ENCODE assay signal across 17 cellular contexts in the genomic region with DNA sequence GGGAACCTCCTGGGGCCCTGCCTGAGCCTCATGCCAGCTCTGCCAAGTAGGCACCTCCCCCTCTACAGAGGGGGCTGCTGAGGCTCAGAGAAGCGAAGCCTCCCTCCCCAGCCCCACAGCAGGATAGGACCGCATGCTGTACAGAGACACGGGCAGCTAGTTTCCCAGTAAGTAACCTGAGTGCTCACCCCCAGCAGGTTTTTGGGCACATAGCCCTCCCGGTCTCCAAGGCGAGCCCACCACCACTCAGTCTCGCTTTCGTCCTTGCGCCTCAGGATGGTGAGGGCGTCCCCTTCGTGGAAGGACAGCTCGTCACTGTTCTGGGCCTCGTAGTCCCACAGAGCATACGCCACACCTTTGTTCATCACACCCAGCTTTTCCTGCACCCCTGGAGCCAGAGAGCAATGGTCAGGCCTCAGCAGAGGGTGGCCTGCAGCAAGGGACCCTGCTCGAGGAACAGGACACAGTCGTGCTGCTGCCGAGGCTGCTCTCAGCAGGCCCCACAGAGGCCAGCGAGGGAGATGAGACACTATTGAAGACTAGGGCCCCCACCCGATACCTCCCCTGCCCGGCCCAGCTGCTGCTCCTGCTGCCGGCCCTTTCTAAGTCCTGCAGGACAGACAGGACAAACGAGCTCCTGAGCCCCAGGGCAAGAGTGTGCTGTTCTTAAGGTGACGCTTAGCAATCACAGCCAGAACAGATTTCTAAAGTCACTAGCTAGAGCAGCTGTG. TPM values are rescaled to one million over a fixed set of nuclear protein-coding genes. Genes with fewer than 3 reads are reported as not detected.
DNase-seq lines count a peak whose midpoint lies in the region; ATAC-seq and TF ChIP-seq lines count a peak whose summit lies in the region.
"Had no signal": no experiment of that assay in that cellular context is flagged by ENCODE, and none has a peak within 500 bp of the region (broad histone marks: within the 10 kb centered on the region; RNA-seq: fewer than 3 reads in every experiment).

No MANE protein-coding gene starts in this region.

- DNase-seq in Right ventricle myocardium inferior (ENCODE audit: missing footprints) (peak; percentile 55), right cardiac atrium (no peak), epithelial cell of esophagus (ENCODE audit: low read depth) (peak; percentile 83), posterior vena cava (ENCODE audit: low spot score) (peak; percentile 73), HCEC 1CT (no peak), cerebellar nuclear complex (lab: John Stamatoyannopoulos, UW) (no peak)
- DNase-seq: activated CD4-positive, alpha-beta memory T cell treated with anti-CD3 and anti-CD28 coated beads for 36 hours; CD4-positive, CD25-positive, alpha-beta regulatory T cell; DMS79 treated with DMSO at 0.1 percent for 48 hours; naive thymus-derived CD8-positive, alpha-beta T cell; NCI-H146; NCI-H446 treated with DMSO at 0.1 percent for 48 hours had no signal

- H3K4me1 ChIP-seq in right cardiac atrium (ENCODE audit: control insufficient read depth, insufficient read depth, low read length) (peaks cover 3% of the 10 kb centered on the region), urinary bladder (ENCODE audit: insufficient read depth) (no peaks in the 10 kb centered on the region)

- no peak for ATAC-seq in Right ventricle myocardium inferior
- no peak for ATAC-seq in right cardiac atrium
- ATAC-seq in GM18870 (IDR thresholded peaks at IDR 0.05; ENCODE audit: unreplicated experiment): no peak
- ATAC-seq: left lobe of liver; naive thymus-derived CD8-positive, alpha-beta T cell had no signal

- WGBS in right cardiac atrium: 81% methylated on average over 22 of the region's 22 CpGs
- 80% methylated on average over 22 of the region's 22 CpGs for WGBS in urinary bladder

- intact Hi-C loops in Right ventricle myocardium inferior (cut with DNase I) (no loop called here), right cardiac atrium (cut with DNase I) (no loop called here), posterior vena cava (cut with DNase I) (no loop called here)

- no peak overlapping the region for H3K4me3 ChIP-seq in right cardiac atrium (ENCODE audit: low read length)
- H3K4me3 ChIP-seq in epithelial cell of esophagus (ENCODE audit: low read length): peak overlapping the region; percentile 13
- no peak overlapping the region for H3K4me3 ChIP-seq in urinary bladder (ENCODE audit: low read depth, low read length)
- H3K4me3 ChIP-seq: adrenal gland, psoas muscle had no signal

- no peak for TF ChIP-seq CTCF in epithelial cell of esophagus (IDR thresholded peaks at IDR 0.05; ENCODE audit: insufficient read depth, low read depth, low read length, missing control alignments)

- H3K27ac ChIP-seq in right cardiac atrium (ENCODE audit: low read length) (no peak overlapping the region), urinary bladder (ENCODE audit: low read depth) (peak overlapping the region; percentile 77)
- H3K27ac ChIP-seq: psoas muscle had no signal

- no peaks in the 10 kb centered on the region for H3K27me3 ChIP-seq in right cardiac atrium (ENCODE audit: control insufficient read depth, insufficient read depth)
- H3K27me3 ChIP-seq: adrenal gland had no signal

- H3K9me3 ChIP-seq in right cardiac atrium (ENCODE audit: control insufficient read depth, low read length): no peaks in the 10 kb centered on the region
- H3K9me3 ChIP-seq: adrenal gland, psoas muscle had no signal

- no peaks in the 10 kb centered on the region for H3K36me3 ChIP-seq in urinary bladder (ENCODE audit: insufficient read depth)

RNA-seq across cellular contexts. Expression of gene ZFYVE21, which starts 20.4 kb away (rescaled TPM):
- total RNA-seq in Right ventricle myocardium inferior: 46.9 TPM
- 10 to 100 TPM; 42.0 to 61.0 (median 52.4) TPM for total RNA-seq in right cardiac atrium
- polyA plus RNA-seq in right cardiac atrium: 66.8 TPM
- 10 to 100 TPM; 57.2 to 59.5 TPM for total RNA-seq in posterior vena cava
- 49.6 TPM for total RNA-seq in urinary bladder
- polyA plus RNA-seq in urinary bladder: 210 TPM

RNA-seq across cellular contexts. Expression of gene XRCC3, which starts 20.7 kb away (rescaled TPM):
- 2.8 TPM for total RNA-seq in Right ventricle myocardium inferior
- total RNA-seq in right cardiac atrium: 1 to 10 TPM; 2.1 to 5.6 (median 2.4) TPM
- 2.2 TPM for polyA plus RNA-seq in right cardiac atrium
- 1 to 10 TPM; 4.0 to 4.9 TPM for total RNA-seq in posterior vena cava
- 10.6 TPM for total RNA-seq in urinary bladder
- 5.4 TPM for polyA plus RNA-seq in urinary bladder

Comparison
In these comparisons a context has a peak if more than half of its experiments do, and no peak if none do; other contexts are left out.
1. DNase-seq: peak in Right ventricle myocardium inferior (single experiment), epithelial cell of esophagus (single experiment) and posterior vena cava (single experiment); none in right cardiac atrium (0 of 3), HCEC 1CT (single experiment) and cerebellar nuclear complex (0 of 2).